ENCODE assay signal across 1 cellular context in the genomic region with DNA sequence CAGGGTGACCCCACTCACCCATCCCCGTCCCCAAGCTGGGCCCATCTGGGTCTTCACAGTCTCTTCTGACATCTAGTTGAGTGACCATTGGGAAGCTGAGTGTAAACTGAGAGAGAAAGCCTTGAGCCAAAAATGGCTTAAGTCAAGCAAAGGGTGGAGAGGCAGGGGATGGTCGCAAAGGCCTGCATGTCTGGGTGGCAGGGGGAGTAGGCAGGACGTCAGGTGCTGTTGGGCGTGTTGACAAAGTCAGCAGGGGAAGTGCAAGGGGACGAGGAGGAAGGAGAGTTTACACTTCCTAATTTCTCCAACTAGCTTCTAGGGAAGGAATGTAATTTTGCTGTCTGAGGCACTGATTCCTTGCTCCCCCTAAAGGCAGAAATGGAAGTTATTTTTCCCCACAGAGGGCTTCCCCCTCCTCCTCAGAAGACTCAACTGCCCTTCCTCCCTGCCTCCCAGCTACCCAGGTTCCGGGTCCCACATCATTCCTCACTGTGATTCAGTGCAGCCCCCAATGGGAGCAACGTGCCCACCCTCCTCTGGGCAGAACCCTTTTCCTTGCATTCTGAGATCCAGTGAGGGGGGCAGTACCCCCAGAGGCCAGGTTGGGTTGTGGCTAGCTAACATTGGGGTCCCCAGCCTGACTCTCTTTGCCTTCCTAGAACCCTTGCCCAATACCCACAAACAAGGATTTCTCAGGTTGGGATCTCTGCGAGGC.
TF ChIP-seq lines count a peak whose summit lies in the region.

No MANE protein-coding gene starts in this region.

TF ChIP-seq in GM23338, 12 proteins besides CTCF, POLR2A, EP300 and RAD21 (continued from another document):
- TF ChIP-seq, protein P1, sequence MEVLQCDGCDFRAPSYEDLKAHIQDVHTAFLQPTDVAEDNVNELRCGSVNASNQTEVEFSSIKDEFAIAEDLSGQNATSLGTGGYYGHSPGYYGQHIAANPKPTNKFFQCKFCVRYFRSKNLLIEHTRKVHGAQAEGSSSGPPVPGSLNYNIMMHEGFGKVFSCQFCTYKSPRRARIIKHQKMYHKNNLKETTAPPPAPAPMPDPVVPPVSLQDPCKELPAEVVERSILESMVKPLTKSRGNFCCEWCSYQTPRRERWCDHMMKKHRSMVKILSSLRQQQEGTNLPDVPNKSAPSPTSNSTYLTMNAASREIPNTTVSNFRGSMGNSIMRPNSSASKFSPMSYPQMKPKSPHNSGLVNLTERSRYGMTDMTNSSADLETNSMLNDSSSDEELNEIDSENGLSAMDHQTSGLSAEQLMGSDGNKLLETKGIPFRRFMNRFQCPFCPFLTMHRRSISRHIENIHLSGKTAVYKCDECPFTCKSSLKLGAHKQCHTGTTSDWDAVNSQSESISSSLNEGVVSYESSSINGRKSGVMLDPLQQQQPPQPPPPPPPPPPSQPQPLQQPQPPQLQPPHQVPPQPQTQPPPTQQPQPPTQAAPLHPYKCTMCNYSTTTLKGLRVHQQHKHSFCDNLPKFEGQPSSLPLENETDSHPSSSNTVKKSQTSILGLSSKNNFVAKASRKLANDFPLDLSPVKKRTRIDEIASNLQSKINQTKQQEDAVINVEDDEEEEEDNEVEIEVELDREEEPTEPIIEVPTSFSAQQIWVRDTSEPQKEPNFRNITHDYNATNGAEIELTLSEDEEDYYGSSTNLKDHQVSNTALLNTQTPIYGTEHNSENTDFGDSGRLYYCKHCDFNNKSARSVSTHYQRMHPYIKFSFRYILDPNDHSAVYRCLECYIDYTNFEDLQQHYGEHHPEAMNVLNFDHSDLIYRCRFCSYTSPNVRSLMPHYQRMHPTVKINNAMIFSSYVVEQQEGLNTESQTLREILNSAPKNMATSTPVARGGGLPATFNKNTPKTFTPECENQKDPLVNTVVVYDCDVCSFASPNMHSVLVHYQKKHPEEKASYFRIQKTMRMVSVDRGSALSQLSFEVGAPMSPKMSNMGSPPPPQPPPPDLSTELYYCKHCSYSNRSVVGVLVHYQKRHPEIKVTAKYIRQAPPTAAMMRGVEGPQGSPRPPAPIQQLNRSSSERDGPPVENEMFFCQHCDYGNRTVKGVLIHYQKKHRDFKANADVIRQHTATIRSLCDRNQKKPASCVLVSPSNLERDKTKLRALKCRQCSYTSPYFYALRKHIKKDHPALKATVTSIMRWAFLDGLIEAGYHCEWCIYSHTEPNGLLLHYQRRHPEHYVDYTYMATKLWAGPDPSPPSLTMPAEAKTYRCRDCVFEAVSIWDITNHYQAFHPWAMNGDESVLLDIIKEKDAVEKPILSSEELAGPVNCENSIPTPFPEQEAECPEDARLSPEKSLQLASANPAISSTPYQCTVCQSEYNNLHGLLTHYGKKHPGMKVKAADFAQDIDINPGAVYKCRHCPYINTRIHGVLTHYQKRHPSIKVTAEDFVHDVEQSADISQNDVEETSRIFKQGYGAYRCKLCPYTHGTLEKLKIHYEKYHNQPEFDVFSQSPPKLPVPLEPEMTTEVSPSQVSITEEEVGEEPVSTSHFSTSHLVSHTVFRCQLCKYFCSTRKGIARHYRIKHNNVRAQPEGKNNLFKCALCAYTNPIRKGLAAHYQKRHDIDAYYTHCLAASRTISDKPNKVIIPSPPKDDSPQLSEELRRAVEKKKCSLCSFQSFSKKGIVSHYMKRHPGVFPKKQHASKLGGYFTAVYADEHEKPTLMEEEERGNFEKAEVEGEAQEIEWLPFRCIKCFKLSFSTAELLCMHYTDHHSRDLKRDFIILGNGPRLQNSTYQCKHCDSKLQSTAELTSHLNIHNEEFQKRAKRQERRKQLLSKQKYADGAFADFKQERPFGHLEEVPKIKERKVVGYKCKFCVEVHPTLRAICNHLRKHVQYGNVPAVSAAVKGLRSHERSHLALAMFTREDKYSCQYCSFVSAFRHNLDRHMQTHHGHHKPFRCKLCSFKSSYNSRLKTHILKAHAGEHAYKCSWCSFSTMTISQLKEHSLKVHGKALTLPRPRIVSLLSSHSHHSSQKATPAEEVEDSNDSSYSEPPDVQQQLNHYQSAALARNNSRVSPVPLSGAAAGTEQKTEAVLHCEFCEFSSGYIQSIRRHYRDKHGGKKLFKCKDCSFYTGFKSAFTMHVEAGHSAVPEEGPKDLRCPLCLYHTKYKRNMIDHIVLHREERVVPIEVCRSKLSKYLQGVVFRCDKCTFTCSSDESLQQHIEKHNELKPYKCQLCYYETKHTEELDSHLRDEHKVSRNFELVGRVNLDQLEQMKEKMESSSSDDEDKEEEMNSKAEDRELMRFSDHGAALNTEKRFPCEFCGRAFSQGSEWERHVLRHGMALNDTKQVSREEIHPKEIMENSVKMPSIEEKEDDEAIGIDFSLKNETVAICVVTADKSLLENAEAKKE (CRISPR knock-in tag; IDR thresholded peaks at IDR 0.05): no peak
- TF ChIP-seq ZNF331 (CRISPR knock-in tag; IDR thresholded peaks at IDR 0.05; ENCODE audit: low read depth) (no peak), STAT1 (IDR thresholded peaks at IDR 0.05; ENCODE audit: unreplicated experiment) (no peak), POLR2AphosphoS5 (IDR thresholded peaks at IDR 0.05; ENCODE audit: low read depth) (no peak), CREB1 (CRISPR knock-in tag; IDR thresholded peaks at IDR 0.05; ENCODE audit: low read depth) (no peak), NANOG (IDR thresholded peaks at IDR 0.05; ENCODE audit: borderline replicate concordance) (no peak), JUNB (IDR thresholded peaks at IDR 0.05; ENCODE audit: unreplicated experiment) (no peak), EZH2 (IDR thresholded peaks at IDR 0.05; ENCODE audit: low read depth, unreplicated experiment) (no peak)
- TF ChIP-seq, protein P2, sequence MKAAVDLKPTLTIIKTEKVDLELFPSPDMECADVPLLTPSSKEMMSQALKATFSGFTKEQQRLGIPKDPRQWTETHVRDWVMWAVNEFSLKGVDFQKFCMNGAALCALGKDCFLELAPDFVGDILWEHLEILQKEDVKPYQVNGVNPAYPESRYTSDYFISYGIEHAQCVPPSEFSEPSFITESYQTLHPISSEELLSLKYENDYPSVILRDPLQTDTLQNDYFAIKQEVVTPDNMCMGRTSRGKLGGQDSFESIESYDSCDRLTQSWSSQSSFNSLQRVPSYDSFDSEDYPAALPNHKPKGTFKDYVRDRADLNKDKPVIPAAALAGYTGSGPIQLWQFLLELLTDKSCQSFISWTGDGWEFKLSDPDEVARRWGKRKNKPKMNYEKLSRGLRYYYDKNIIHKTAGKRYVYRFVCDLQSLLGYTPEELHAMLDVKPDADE (IDR thresholded peaks at IDR 0.05): no peak
- TF ChIP-seq, protein P3, sequence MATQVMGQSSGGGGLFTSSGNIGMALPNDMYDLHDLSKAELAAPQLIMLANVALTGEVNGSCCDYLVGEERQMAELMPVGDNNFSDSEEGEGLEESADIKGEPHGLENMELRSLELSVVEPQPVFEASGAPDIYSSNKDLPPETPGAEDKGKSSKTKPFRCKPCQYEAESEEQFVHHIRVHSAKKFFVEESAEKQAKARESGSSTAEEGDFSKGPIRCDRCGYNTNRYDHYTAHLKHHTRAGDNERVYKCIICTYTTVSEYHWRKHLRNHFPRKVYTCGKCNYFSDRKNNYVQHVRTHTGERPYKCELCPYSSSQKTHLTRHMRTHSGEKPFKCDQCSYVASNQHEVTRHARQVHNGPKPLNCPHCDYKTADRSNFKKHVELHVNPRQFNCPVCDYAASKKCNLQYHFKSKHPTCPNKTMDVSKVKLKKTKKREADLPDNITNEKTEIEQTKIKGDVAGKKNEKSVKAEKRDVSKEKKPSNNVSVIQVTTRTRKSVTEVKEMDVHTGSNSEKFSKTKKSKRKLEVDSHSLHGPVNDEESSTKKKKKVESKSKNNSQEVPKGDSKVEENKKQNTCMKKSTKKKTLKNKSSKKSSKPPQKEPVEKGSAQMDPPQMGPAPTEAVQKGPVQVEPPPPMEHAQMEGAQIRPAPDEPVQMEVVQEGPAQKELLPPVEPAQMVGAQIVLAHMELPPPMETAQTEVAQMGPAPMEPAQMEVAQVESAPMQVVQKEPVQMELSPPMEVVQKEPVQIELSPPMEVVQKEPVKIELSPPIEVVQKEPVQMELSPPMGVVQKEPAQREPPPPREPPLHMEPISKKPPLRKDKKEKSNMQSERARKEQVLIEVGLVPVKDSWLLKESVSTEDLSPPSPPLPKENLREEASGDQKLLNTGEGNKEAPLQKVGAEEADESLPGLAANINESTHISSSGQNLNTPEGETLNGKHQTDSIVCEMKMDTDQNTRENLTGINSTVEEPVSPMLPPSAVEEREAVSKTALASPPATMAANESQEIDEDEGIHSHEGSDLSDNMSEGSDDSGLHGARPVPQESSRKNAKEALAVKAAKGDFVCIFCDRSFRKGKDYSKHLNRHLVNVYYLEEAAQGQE (IDR thresholded peaks at IDR 0.05; ENCODE audit: unreplicated experiment): no peak
TF ChIP-seq in GM23338: peak in this region for 0.
